ENCODE assay signal across 8 cellular contexts in the genomic region with DNA sequence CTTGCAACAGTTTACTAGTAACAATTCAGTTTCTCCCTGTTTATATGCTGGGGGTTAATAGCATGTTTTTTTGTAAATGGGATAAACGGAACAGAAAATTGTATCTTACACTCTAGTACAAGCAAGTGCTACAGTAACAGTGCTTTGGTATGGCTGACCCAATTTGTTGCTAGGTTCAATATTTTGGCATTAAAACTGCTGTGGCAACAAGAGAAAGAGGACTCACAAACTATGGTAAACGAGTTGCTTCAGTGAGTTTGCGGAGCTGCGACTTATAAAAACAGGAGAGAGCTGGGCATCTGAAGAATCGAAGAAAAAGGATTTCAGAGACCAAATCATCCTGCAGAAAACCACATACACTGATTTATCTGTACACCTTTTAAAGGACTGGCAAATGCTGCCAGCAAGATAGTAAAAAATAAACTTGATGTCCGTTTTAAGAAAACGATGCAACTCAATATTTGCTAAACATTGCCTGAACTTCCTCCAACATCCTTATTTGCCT. TPM values are rescaled to one million over a fixed set of nuclear protein-coding genes. Genes with fewer than 3 reads are reported as not detected.
DNase-seq lines count a peak whose midpoint lies in the region; ATAC-seq, FAIRE-seq and TF ChIP-seq lines count a peak whose summit lies in the region.

No MANE protein-coding gene starts in this region.

- H2AFZ ChIP-seq in HCT116 (ENCODE audit: low read depth, low read length, poor library complexity, severe bottlenecking), result no peak overlapping the region
- H2AFZ ChIP-seq in K562 (ENCODE audit: low read depth, low read length), result no peak overlapping the region

- TF ChIP-seq POLR2A in HCT116 (IDR thresholded peaks at IDR 0.05; ENCODE audit: borderline replicate concordance, extremely low read depth, insufficient read depth, insufficient read length) (no peak), K562 (conservative IDR thresholded peaks at IDR 0.05) (no peak)

- POLR2A ChIA-PET in HCT116 (lab: Charles Lee) (interaction anchor here (1.4 kb wide), 1 partner anchor 121 kb away, joined by 3 read pairs; no protein-coding TSS in a partner anchor), K562 (lab: Yijun Ruan, JAX) (interaction anchor here (0.7 to 1.4 kb wide), 3 partner anchors 10 to 153 kb away, joined by 3 to 5 read pairs (median 3); no protein-coding TSS in a partner anchor)

- H3K4me1 ChIP-seq in HCT116 (ENCODE audit: control insufficient read depth in 1 of 2, insufficient read depth in 2 of 2, low read length in 2 of 2) (peaks cover 25 to 29% of the 10 kb centered on the region in 2 experiments; a peak in 3 of 4 replicates), K562 (replicated peaks in 1 of 2; ENCODE audit: control insufficient read depth in 2 of 2, insufficient read depth in 2 of 2, low read length in 2 of 2) (peaks cover 6 to 14% of the 10 kb centered on the region in 2 experiments), thoracic aorta (ENCODE audit: control insufficient read depth in 1 of 2, low read depth in 2 of 2) (peaks cover 18 to 32% of the 10 kb centered on the region in 2 donors)

- no peak for ATAC-seq in HCT116
- no peak for ATAC-seq in K562
- ATAC-seq in thoracic aorta (ENCODE audit: insufficient number of reproducible peaks, low FRiP score, low read depth), result no peak
- ATAC-seq in GM18517 (IDR thresholded peaks at IDR 0.05; ENCODE audit: unreplicated experiment), result no peak
- no peak for ATAC-seq in HG03460 (IDR thresholded peaks at IDR 0.05; ENCODE audit: unreplicated experiment)

- H3K27ac ChIP-seq in 22Rv1 (peak overlapping the region; percentile 99), HCT116 (ENCODE audit: low read depth, low read length) (no peak overlapping the region), K562 (ENCODE audit: extremely low read depth, low read depth, low read length) (0 out of 3 replicates have a peak overlapping the region, but pooled peaks have one; percentile 94), thoracic aorta (peak overlapping the region; percentile 94 to 98)

- RAD21 ChIA-PET in HCT116 (lab: Charles Lee; ENCODE audit: low non-redundant PET in 1 of 2, low total read pairs in 2 of 2, uncharacterized antibody in 2 of 2, unreplicated experiment in 2 of 2), result no interaction called here

- in situ Hi-C loops in K562 (cut with MboI), result no loop called here

- H3K4me2 ChIP-seq in HCT116 (ENCODE audit: low read length) (peak overlapping the region; percentile 95), K562 (ENCODE audit: insufficient read depth, low read length) (peak overlapping the region; percentile 88)

- no peak for TF ChIP-seq RAD21 in HCT116 (IDR thresholded peaks at IDR 0.05; ENCODE audit: low read depth)
- TF ChIP-seq RAD21 in K562 (CRISPR knock-in tag; conservative IDR thresholded peaks at IDR 0.05 in 1 of 2, IDR thresholded peaks at IDR 0.05 in 1 of 2), result no peak

- H3K9me2 ChIP-seq in HCT116 (ENCODE audit: insufficient read depth), result no peaks in the 10 kb centered on the region

- DNase-seq in HCT116 (ENCODE audit: low read depth, low spot score) (no peak), K562 (ENCODE audit: extremely low read depth in 1 of 4, low spot score in 3 of 4) (no peak), kidney tubule cell (ENCODE audit: low spot score) (peak; percentile 63), thoracic aorta (ENCODE audit: low spot score) (no peak), D341Med (ENCODE audit: low spot score) (no peak)

- no peak for TF ChIP-seq CTCF in 22Rv1 (IDR thresholded peaks at IDR 0.05)
- no peak for TF ChIP-seq CTCF in HCT116 (IDR thresholded peaks at IDR 0.05 in 2 of 3, conservative IDR thresholded peaks at IDR 0.05 in 1 of 3; ENCODE audit: borderline replicate concordance in 1 of 3, insufficient read depth in 1 of 3, low read depth in 2 of 3, low read length in 2 of 3)
- TF ChIP-seq CTCF in K562 (IDR thresholded peaks at IDR 0.05 in 2 of 3, conservative IDR thresholded peaks at IDR 0.05 in 1 of 3; ENCODE audit: insufficient read depth in 2 of 3, low read depth in 1 of 3, low read length in 3 of 3), result no peak
- no peak for TF ChIP-seq CTCF in thoracic aorta (IDR thresholded peaks at IDR 0.05)

- H3K9ac ChIP-seq in HCT116 (ENCODE audit: low read length) (no peak overlapping the region), K562 (ENCODE audit: insufficient read depth in 1 of 2, low read depth in 2 of 2, low read length in 2 of 2) (peak overlapping the region; percentile 7 to 12; a peak in 1 of 4 replicates)

- CTCF ChIA-PET in HCT116 (lab: Charles Lee), result interaction anchor here (1.5 kb wide), 2 partner anchors 124 to 126 kb away, joined by 3 to 4 read pairs; a partner anchor contains a TSS
- CTCF ChIA-PET in K562 (lab: Yijun Ruan, JAX; ENCODE audit: low intra/inter-chr PET ratio), result interaction anchor here (0.5 kb wide), 1 partner anchor 153 kb away, joined by 4 read pairs; no protein-coding TSS in a partner anchor

- no peak for FAIRE-seq in K562 (lab: Jason Lieb, UNC)

- no peaks in the 10 kb centered on the region for H3K27me3 ChIP-seq in HCT116 (ENCODE audit: insufficient read depth, low read length)
- H3K27me3 ChIP-seq in K562 (ENCODE audit: control insufficient read depth in 2 of 2, insufficient read depth in 2 of 2, low read length in 2 of 2), result no peaks in the 10 kb centered on the region
- no peaks in the 10 kb centered on the region for H3K27me3 ChIP-seq in thoracic aorta (replicated peaks; ENCODE audit: insufficient read depth)

- intact Hi-C loops in HCT116 (cut with micrococcal nuclease), result no loop called here
- intact Hi-C loops in K562 (cut with micrococcal nuclease), result no loop called here

- 12% methylated on average over 7 of the region's 7 CpGs for WGBS in K562 (ENCODE audit: insufficient coverage, low coverage, missing lambda C conversion rate)

- no peaks in the 10 kb centered on the region for H3K9me1 ChIP-seq in K562 (ENCODE audit: control insufficient read depth, insufficient read depth, low read length)

- H3K9me3 ChIP-seq in HCT116 (ENCODE audit: control insufficient read depth in 1 of 2, insufficient read depth in 1 of 2, low read depth in 1 of 2, low read length in 2 of 2) (no peaks in the 10 kb centered on the region), K562 (replicated peaks; ENCODE audit: control insufficient read depth, insufficient read depth, low read depth, low read length) (no peaks in the 10 kb centered on the region), thoracic aorta (no peaks in the 10 kb centered on the region)

- peak overlapping the region in 1 of 2 experiments; percentile 76; a peak in 1 of 4 replicates for H3K4me3 ChIP-seq in HCT116 (replicated peaks in 1 of 2; ENCODE audit: low read depth in 1 of 2, low read length in 2 of 2)
- H3K4me3 ChIP-seq in K562, result peak overlapping the region; percentile 68
- peak overlapping the region; percentile 85 for H3K4me3 ChIP-seq in thoracic aorta

- BruUV-seq in HCT116 (replicated peaks; lab: Mats Ljungman, UMichigan), result no TSS peak
- BruUV-seq in K562 (replicated peaks; lab: Mats Ljungman, UMichigan), result no TSS peak

- no peak for TF ChIP-seq EP300 in K562 (IDR thresholded peaks at IDR 0.05; ENCODE audit: low read length)

- H4K20me1 ChIP-seq in HCT116 (ENCODE audit: insufficient read depth), result 0 out of 2 replicates have a peak, but pooled peaks cover 7% of the 10 kb centered on the region
- peaks cover 4% of the 10 kb centered on the region; the same call in 1 of the 2 replicates for H4K20me1 ChIP-seq in K562 (replicated peaks; ENCODE audit: control insufficient read depth, insufficient read depth, low read length)

- H3K79me2 ChIP-seq in HCT116 (ENCODE audit: insufficient read depth, low read length) (peaks cover 88% of the 10 kb centered on the region), K562 (ENCODE audit: control insufficient read depth, insufficient read depth, low read length) (peaks cover 94% of the 10 kb centered on the region)

- H3K36me3 ChIP-seq in HCT116 (ENCODE audit: control insufficient read depth in 1 of 2, insufficient read depth in 2 of 2, low read length in 2 of 2) (peaks cover 0 to 12% of the 10 kb centered on the region in 2 experiments; a peak in 1 of 4 replicates), K562 (ENCODE audit: control insufficient read depth, insufficient read depth, low read length) (peaks cover 35% of the 10 kb centered on the region; the same call in 2 of the 3 replicates), thoracic aorta (no peaks in the 10 kb centered on the region)

RNA-seq across cellular contexts. Expression of a gene that starts 2.2 kb away (rescaled TPM):
- 131 TPM for total RNA-seq in HCT116 (2021; ENCODE audit: unreplicated experiment)
- 108 and 110 TPM in 2 replicates for polyA plus RNA-seq in HCT116 (2012)
- total RNA-seq in K562 (2011; cell fraction: chromatin; rRNA removed; ENCODE audit: low replicate concordance), result 31.4 and 84.4 TPM in 2 replicates
- total RNA-seq in K562 (2011; cell fraction: nucleolus; rRNA removed), result 24.7 TPM in 2 replicates
- total RNA-seq in K562 (2011; cell fraction: nucleoplasm; rRNA removed), result 36.4 and 46.1 TPM in 2 replicates
- total RNA-seq in K562 (2014; rRNA removed), result 70.9 and 77.8 TPM in 2 replicates
- total RNA-seq in K562 (2014; rRNA removed; fragmentation: Illumina TruSeq; extraction: Trizol), result 92.0 and 103 TPM in 2 replicates
- 77.2 and 84.2 TPM in 2 replicates for total RNA-seq in K562 (2015; rRNA removed; fragmentation: Illumina TruSeq; extraction: Trizol)
- 85.5 and 87.3 TPM in 2 replicates for total RNA-seq in K562 (2021)
- polyA plus RNA-seq in K562 (2011; rRNA removed), result 76.3 and 76.9 TPM in 2 replicates
- 38.7 and 50.0 TPM in 2 replicates for polyA plus RNA-seq in K562 (2011; cell fraction: cytosol; rRNA removed)
- polyA plus RNA-seq in K562 (2011; cell fraction: nucleus; rRNA removed), result 35.3 and 47.6 TPM in 2 replicates
- polyA plus RNA-seq in K562 (2012), result 63.7 and 72.8 TPM in 2 replicates
- polyA plus RNA-seq in K562 (2014; fragmentation: Illumina TruSeq; extraction: Trizol), result 74.5 and 78.1 TPM in 2 replicates
- polyA plus RNA-seq in K562 (2014; fragmentation: Nextera tagmentation; extraction: Ambion mirVana), result 10 to 100 TPM; 21.9 to 24.2 TPM
- polyA plus RNA-seq in K562 (2014; rRNA removed), result 51.2 and 53.0 TPM in 2 replicates
- polyA minus RNA-seq in K562 (2011; rRNA and poly(A)+ RNA removed), result 113 and 122 TPM in 2 replicates
- polyA minus RNA-seq in K562 (2011; cell fraction: cytosol; rRNA and poly(A)+ RNA removed), result 52.6 and 55.2 TPM in 2 replicates
- polyA minus RNA-seq in K562 (2011; cell fraction: nucleus; rRNA and poly(A)+ RNA removed), result 13.3 and 24.4 TPM in 2 replicates
- 100 to 1,000 TPM; 141 to 189 TPM for total RNA-seq in thoracic aorta

RNA-seq across cellular contexts. Expression of a gene that starts 2.6 kb away (rescaled TPM):
- total RNA-seq in HCT116 (2021; ENCODE audit: unreplicated experiment) (28.9 TPM), K562 (2014; rRNA removed) (31.6 and 32.7 TPM in 2 replicates), K562 (2014; rRNA removed; fragmentation: Illumina TruSeq; extraction: Trizol) (51.2 and 56.0 TPM in 2 replicates), K562 (2015; rRNA removed; fragmentation: Illumina TruSeq; extraction: Trizol) (46.7 and 50.8 TPM in 2 replicates), K562 (2021) (33.6 and 37.3 TPM in 2 replicates), thoracic aorta (10 to 100 TPM; 18.1 to 28.9 TPM)
- polyA plus RNA-seq in HCT116 (2012), result 7.4 and 9.4 TPM in 2 replicates
- 10.5 and 32.7 TPM in 2 replicates for total RNA-seq in K562 (2011; cell fraction: chromatin; rRNA removed; ENCODE audit: low replicate concordance)
- 9.2 and 12.9 TPM in 2 replicates for total RNA-seq in K562 (2011; cell fraction: nucleolus; rRNA removed)
- 13.1 and 16.8 TPM in 2 replicates for total RNA-seq in K562 (2011; cell fraction: nucleoplasm; rRNA removed)
- polyA plus RNA-seq in K562 (2011; rRNA removed) (29.1 and 39.4 TPM in 2 replicates), K562 (2014; fragmentation: Illumina TruSeq; extraction: Trizol) (34.4 and 41.6 TPM in 2 replicates), K562 (2014; fragmentation: Nextera tagmentation; extraction: Ambion mirVana) (10 to 100 TPM; 21.6 to 51.1 TPM), K562 (2014; rRNA removed) (25.1 and 29.2 TPM in 2 replicates)
- polyA plus RNA-seq in K562 (2011; cell fraction: cytosol; rRNA removed), result 9.1 and 12.3 TPM in 2 replicates
- 11.0 and 11.8 TPM in 2 replicates for polyA plus RNA-seq in K562 (2011; cell fraction: nucleus; rRNA removed)
- 17.6 and 25.0 TPM in 2 replicates for polyA plus RNA-seq in K562 (2012)
- 47.9 and 51.8 TPM in 2 replicates for polyA minus RNA-seq in K562 (2011; rRNA and poly(A)+ RNA removed)
- 14.8 and 21.9 TPM in 2 replicates for polyA minus RNA-seq in K562 (2011; cell fraction: cytosol; rRNA and poly(A)+ RNA removed)
- 8.9 and 17.0 TPM in 2 replicates for polyA minus RNA-seq in K562 (2011; cell fraction: nucleus; rRNA and poly(A)+ RNA removed)
